In the genomic region with DNA sequence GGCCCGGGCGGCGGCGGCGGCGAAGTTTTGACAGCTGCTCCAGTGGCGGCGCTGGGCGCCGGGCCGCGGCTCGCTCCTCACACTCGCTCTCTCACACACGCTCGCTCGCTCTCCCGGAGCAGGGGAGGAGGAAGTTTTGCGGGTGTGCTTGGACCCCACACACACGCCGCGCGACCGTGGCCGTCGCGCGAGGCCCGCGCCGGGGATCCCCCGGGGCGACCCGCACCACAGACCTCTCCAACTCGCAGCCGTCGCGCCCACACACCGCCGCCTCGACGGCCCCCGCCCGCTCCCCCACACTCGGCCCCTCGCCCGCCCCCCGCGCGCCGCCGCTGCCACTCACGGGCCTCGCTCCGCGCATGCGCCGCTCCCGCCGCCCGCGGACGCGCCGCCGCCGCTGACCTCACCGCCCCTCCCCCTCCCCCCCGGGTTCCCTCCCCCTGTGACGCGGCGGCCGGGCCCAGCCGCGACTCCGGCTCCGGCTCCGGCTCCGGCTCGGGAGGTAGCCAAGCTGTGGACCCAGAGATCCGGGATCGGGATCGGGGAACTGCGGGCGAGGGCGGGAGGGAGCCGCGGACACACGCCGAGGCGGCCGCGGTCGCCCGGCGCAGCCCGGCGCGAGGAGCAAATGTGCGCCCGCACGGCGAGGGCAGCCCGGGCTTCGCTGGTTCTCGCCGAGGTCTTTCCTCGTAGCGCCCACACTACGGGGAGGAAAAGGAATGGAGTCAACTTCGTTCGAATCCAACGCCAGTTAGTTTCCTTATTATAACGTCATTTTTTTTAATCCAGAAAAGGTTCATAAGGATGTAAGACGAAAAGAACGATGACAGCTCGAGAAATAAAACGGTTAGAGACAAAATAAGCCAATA, we compare ENCODE assay signal across 1 cellular context.
TF ChIP-seq lines count a peak whose summit lies in the region.

No MANE protein-coding gene starts in this region.

TF ChIP-seq in H1, 55 proteins besides CTCF, POLR2A, EP300 and RAD21 (continues in another document):
- TF ChIP-seq MAFK (IDR thresholded peaks at IDR 0.05; ENCODE audit: low read depth, low read length): no peak
- TF ChIP-seq KDM5A (IDR thresholded peaks at IDR 0.05; ENCODE audit: low read length): no peak
- TF ChIP-seq CHD7 (IDR thresholded peaks at IDR 0.05; ENCODE audit: insufficient replicate concordance, low read length): no peak
- no peak for TF ChIP-seq BCL11A (IDR thresholded peaks at IDR 0.05; ENCODE audit: low read depth in 2 of 2, low read length in 2 of 2)
- TF ChIP-seq RNF2 (IDR thresholded peaks at IDR 0.05; ENCODE audit: borderline replicate concordance, low read depth, low read length, missing control alignments, poor library complexity, severe bottlenecking): no peak
- TF ChIP-seq, protein P1, sequence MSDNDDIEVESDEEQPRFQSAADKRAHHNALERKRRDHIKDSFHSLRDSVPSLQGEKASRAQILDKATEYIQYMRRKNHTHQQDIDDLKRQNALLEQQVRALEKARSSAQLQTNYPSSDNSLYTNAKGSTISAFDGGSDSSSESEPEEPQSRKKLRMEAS (IDR thresholded peaks at IDR 0.05): peak; percentile 80
- TF ChIP-seq TCF12 (IDR thresholded peaks at IDR 0.05; ENCODE audit: low read depth, low read length): 0 out of 2 replicates have a peak, but pooled peaks have one; percentile 26
- no peak for TF ChIP-seq CTBP2 (IDR thresholded peaks at IDR 0.05; ENCODE audit: borderline replicate concordance, insufficient read depth, insufficient read length, low read length)
- TF ChIP-seq RXRA (IDR thresholded peaks at IDR 0.05; ENCODE audit: insufficient read depth, low read depth, low read length): no peak
- TF ChIP-seq GABPA (IDR thresholded peaks at IDR 0.05; ENCODE audit: borderline replicate concordance, insufficient read depth, low read length): no peak
- peak; percentile 93 for TF ChIP-seq SP1 (IDR thresholded peaks at IDR 0.05; ENCODE audit: low read depth, low read length)
- TF ChIP-seq TEAD4 (IDR thresholded peaks at IDR 0.05; ENCODE audit: low read depth, low read length): no peak
- TF ChIP-seq POLR2AphosphoS5 (IDR thresholded peaks at IDR 0.05; ENCODE audit: low read depth, low read length): no peak
- no peak for TF ChIP-seq FOSL1 (IDR thresholded peaks at IDR 0.05; ENCODE audit: insufficient read depth, low read depth, low read length)
- TF ChIP-seq ATF2 (IDR thresholded peaks at IDR 0.05; ENCODE audit: low read length): peak; percentile 64; the same call in 1 of the 2 replicates
- TF ChIP-seq KDM4A (IDR thresholded peaks at IDR 0.05; ENCODE audit: low read depth, low read length, severe bottlenecking): peak; percentile 51
- no peak for TF ChIP-seq SRF (IDR thresholded peaks at IDR 0.05; ENCODE audit: low read depth, low read length)
- TF ChIP-seq CEBPB (IDR thresholded peaks at IDR 0.05; ENCODE audit: low read depth, low read length): no peak
- TF ChIP-seq CBX8 (IDR thresholded peaks at IDR 0.05; ENCODE audit: borderline replicate concordance, low read depth, low read length): no peak
- no peak for TF ChIP-seq SIRT6 (IDR thresholded peaks at IDR 0.05; ENCODE audit: low read length)
- peak; percentile 35; the same call in 1 of the 2 replicates for TF ChIP-seq RFX5 (IDR thresholded peaks at IDR 0.05; ENCODE audit: borderline replicate concordance, low read depth, low read length)
- TF ChIP-seq JUND (IDR thresholded peaks at IDR 0.05; ENCODE audit: low read length): peak; percentile 62; the same call in 1 of the 2 replicates
- TF ChIP-seq SIN3A (conservative IDR thresholded peaks at IDR 0.05 in 1 of 2, IDR thresholded peaks at IDR 0.05 in 1 of 2; ENCODE audit: low read depth in 1 of 2, low read length in 2 of 2): peak in 1 of 2 experiments; percentile 81; a peak in 1 of 4 replicates
- TF ChIP-seq EZH2 (IDR thresholded peaks at IDR 0.05; ENCODE audit: low read depth, low read length, severe bottlenecking): no peak
- TF ChIP-seq BACH1 (IDR thresholded peaks at IDR 0.05; ENCODE audit: low read length): peak; percentile 29; the same call in 1 of the 2 replicates
- no peak for TF ChIP-seq SIX5 (IDR thresholded peaks at IDR 0.05; ENCODE audit: low read depth, low read length)
- TF ChIP-seq ZNF274 (IDR thresholded peaks at IDR 0.05; ENCODE audit: borderline replicate concordance, extremely low read depth, low read length): no peak
- peak; percentile 38; the same call in 1 of the 2 replicates for TF ChIP-seq CHD2 (IDR thresholded peaks at IDR 0.05; ENCODE audit: low read length)
- peak; percentile 93 for TF ChIP-seq ASH2L (IDR thresholded peaks at IDR 0.05; ENCODE audit: low read length)
- peak; percentile 32 for TF ChIP-seq NRF1 (IDR thresholded peaks at IDR 0.05; ENCODE audit: low read depth, low read length)
- no peak for TF ChIP-seq SP2 (IDR thresholded peaks at IDR 0.05; ENCODE audit: low read length)
- peak in 1 of 2 experiments; percentile 30; a peak in 1 of 4 replicates for TF ChIP-seq HDAC2 (IDR thresholded peaks at IDR 0.05; ENCODE audit: borderline replicate concordance in 1 of 2, low read depth in 2 of 2, low read length in 2 of 2)
- TF ChIP-seq NANOG (IDR thresholded peaks at IDR 0.05; ENCODE audit: insufficient read depth, low read depth, low read length, poor library complexity, severe bottlenecking): no peak
- no peak for TF ChIP-seq YY1 (IDR thresholded peaks at IDR 0.05; ENCODE audit: low read depth, low read length)
- peak; percentile 90; the same call in 1 of the 2 replicates for TF ChIP-seq RBBP5 (IDR thresholded peaks at IDR 0.05; ENCODE audit: borderline replicate concordance, low read depth, low read length)
- peak; percentile 87 for TF ChIP-seq EGR1 (IDR thresholded peaks at IDR 0.05; ENCODE audit: borderline replicate concordance, low read depth, low read length)
- no peak for TF ChIP-seq SUZ12 (IDR thresholded peaks at IDR 0.05; ENCODE audit: low read length)
- TF ChIP-seq CHD1 (IDR thresholded peaks at IDR 0.05; ENCODE audit: low read depth, low read length): no peak
- no peak for TF ChIP-seq KDM1A (IDR thresholded peaks at IDR 0.05; ENCODE audit: borderline replicate concordance, low read length)
- TF ChIP-seq PHF8 (conservative IDR thresholded peaks at IDR 0.05; ENCODE audit: low read depth, low read length): 0 out of 2 replicates have a peak, but pooled peaks have one; percentile 23
- TF ChIP-seq HDAC6 (IDR thresholded peaks at IDR 0.05; ENCODE audit: low read depth, low read length): no peak
- TF ChIP-seq, protein P2, sequence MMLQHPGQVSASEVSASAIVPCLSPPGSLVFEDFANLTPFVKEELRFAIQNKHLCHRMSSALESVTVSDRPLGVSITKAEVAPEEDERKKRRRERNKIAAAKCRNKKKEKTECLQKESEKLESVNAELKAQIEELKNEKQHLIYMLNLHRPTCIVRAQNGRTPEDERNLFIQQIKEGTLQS (IDR thresholded peaks at IDR 0.05; ENCODE audit: insufficient read depth, low read depth, low read length): no peak
- TF ChIP-seq TBP (IDR thresholded peaks at IDR 0.05; ENCODE audit: low read depth, low read length): peak; percentile 42; the same call in 1 of the 2 replicates
- no peak for TF ChIP-seq CBX5 (IDR thresholded peaks at IDR 0.05; ENCODE audit: low read depth, low read length)
- TF ChIP-seq SP4 (IDR thresholded peaks at IDR 0.05; ENCODE audit: low read length): no peak
- no peak for TF ChIP-seq JUN (IDR thresholded peaks at IDR 0.05; ENCODE audit: low read depth, low read length)
- no peak for TF ChIP-seq SAP30 (IDR thresholded peaks at IDR 0.05; ENCODE audit: insufficient read depth, insufficient replicate concordance, low read length)
- peak; percentile 52; the same call in 1 of the 2 replicates for TF ChIP-seq TAF1 (IDR thresholded peaks at IDR 0.05; ENCODE audit: low read depth, low read length)
- TF ChIP-seq CREB1 (IDR thresholded peaks at IDR 0.05): peak; percentile 85
- peak; percentile 71 for TF ChIP-seq E2F6 (IDR thresholded peaks at IDR 0.05)
- TF ChIP-seq TAF7 (optimal IDR thresholded peaks at IDR 0.05; ENCODE audit: borderline replicate concordance, low read depth, low read length): no peak
- TF ChIP-seq POU5F1 (IDR thresholded peaks at IDR 0.05; ENCODE audit: low read depth, low read length): no peak
- TF ChIP-seq GTF2F1 (IDR thresholded peaks at IDR 0.05; ENCODE audit: borderline replicate concordance, low read depth, low read length): no peak
- TF ChIP-seq BRCA1 (IDR thresholded peaks at IDR 0.05; ENCODE audit: low read depth, low read length): no peak
